Comparison of ENCODE assay signal across 24 cellular contexts in the genomic region with DNA sequence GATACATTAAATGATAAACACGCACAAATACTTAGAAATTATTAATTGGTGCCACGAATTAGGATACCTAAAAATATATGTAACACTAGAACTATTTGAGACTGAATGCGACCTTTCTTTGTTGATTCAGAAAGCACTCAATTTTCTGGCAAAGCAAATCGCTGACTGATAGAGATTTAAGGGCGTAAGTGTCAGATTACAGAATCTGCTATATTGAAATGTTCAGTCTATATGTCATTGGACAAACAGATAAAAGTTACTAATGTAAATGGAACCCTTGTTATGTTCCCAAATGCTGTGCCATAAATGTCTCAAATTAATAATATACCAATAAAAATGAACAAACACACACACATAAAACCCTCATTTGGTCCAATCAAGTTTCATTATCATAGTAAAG.
DNase-seq lines count a peak whose midpoint lies in the region; ATAC-seq, FAIRE-seq and TF ChIP-seq lines count a peak whose summit lies in the region.
"Had no signal": no experiment of that assay in that cellular context is flagged by ENCODE, and none has a peak within 500 bp of the region (broad histone marks: within the 10 kb centered on the region; RNA-seq: fewer than 3 reads in every experiment).

No MANE protein-coding gene starts in this region.

- H3K27me3 ChIP-seq in astrocyte (ENCODE audit: insufficient read depth, low read length) (no peaks in the 10 kb centered on the region), H7 (ENCODE audit: control insufficient read depth, insufficient read depth, low read length) (no peaks in the 10 kb centered on the region)
- H3K27me3 ChIP-seq: neural progenitor cell, thyroid gland had no signal

- H4K20me1 ChIP-seq in astrocyte (ENCODE audit: insufficient read depth, low read length) = no peaks in the 10 kb centered on the region

- no peak overlapping the region for H3K9ac ChIP-seq in astrocyte (ENCODE audit: low read length)
- H3K9ac ChIP-seq: KMS-11, neural progenitor cell had no signal

- H3K4me3 Mint-ChIP-seq in astrocyte (ENCODE audit: unreplicated experiment) (no peak overlapping the region), osteocyte (ENCODE audit: unreplicated experiment) (no peak overlapping the region)
- H3K4me3 Mint-ChIP-seq: activated CD4-positive, alpha-beta T cell treated with anti-CD3 and anti-CD28 coated beads, Interleukin-2, amount 10 ng/mL, durations not matched to agents 7 days and 5 days; neural progenitor cell; stimulated activated effector memory CD8-positive, alpha-beta T cell treated with anti-CD3 and anti-CD28 coated beads, Interleukin-12 subunit alpha, Interleukin-12 subunit beta, amount 100 ng/mL, for 72 hours had no signal

- no peak overlapping the region for H2AFZ ChIP-seq in astrocyte (ENCODE audit: low read depth, low read length)
- H2AFZ ChIP-seq: neural progenitor cell had no signal

- no peak for TF ChIP-seq CTCF in HEK293 (tag by site-specific recombination; IDR thresholded peaks at IDR 0.05)
- TF ChIP-seq CTCF in astrocyte (IDR thresholded peaks at IDR 0.05; ENCODE audit: insufficient read depth, low read depth, low read length) = no peak
- no peak for TF ChIP-seq CTCF in osteocyte (IDR thresholded peaks at IDR 0.05)

- H3K4me1 ChIP-seq in HEK293 (ENCODE audit: control insufficient read depth, insufficient read depth, low read length) (peaks cover 26% of the 10 kb centered on the region), astrocyte (ENCODE audit: insufficient read depth, low read length) (peaks cover 18% of the 10 kb centered on the region)

- no peak overlapping the region for H3K4me3 ChIP-seq in HEK293 (ENCODE audit: low read depth, low read length)
- no peak overlapping the region for H3K4me3 ChIP-seq in astrocyte (ENCODE audit: insufficient read depth, low read depth, low read length)
- H3K4me3 ChIP-seq in H7 (ENCODE audit: insufficient read depth, low read depth, low read length) = no peak overlapping the region
- H3K4me3 ChIP-seq: neural progenitor cell, thyroid gland had no signal

- H3K9me3 Mint-ChIP-seq in astrocyte (ENCODE audit: unreplicated experiment) (no peaks in the 10 kb centered on the region), osteocyte (ENCODE audit: unreplicated experiment) (no peaks in the 10 kb centered on the region)
- H3K9me3 Mint-ChIP-seq: neural progenitor cell had no signal

- CTCF ChIA-PET in HEK293 (lab: Yijun Ruan, JAX) = no interaction called here

- peaks cover 3% of the 10 kb centered on the region for H3K36me3 Mint-ChIP-seq in astrocyte (ENCODE audit: low read depth, unreplicated experiment)
- peaks cover 15% of the 10 kb centered on the region for H3K36me3 Mint-ChIP-seq in osteocyte (ENCODE audit: unreplicated experiment)
- H3K36me3 Mint-ChIP-seq: stimulated activated effector memory CD8-positive, alpha-beta T cell treated with anti-CD3 and anti-CD28 coated beads, Interleukin-12 subunit alpha, Interleukin-12 subunit beta, amount 100 ng/mL, for 72 hours had no signal

- FAIRE-seq in astrocyte (lab: Jason Lieb, UNC) = no peak
- FAIRE-seq: GM18507 had no signal

- H3K27me3 Mint-ChIP-seq in astrocyte (ENCODE audit: low read depth, unreplicated experiment) = no peaks in the 10 kb centered on the region
- H3K27me3 Mint-ChIP-seq in osteocyte (ENCODE audit: unreplicated experiment) = no peaks in the 10 kb centered on the region
- H3K27me3 Mint-ChIP-seq: activated CD4-positive, alpha-beta T cell treated with anti-CD3 and anti-CD28 coated beads, Interleukin-2, amount 10 ng/mL, durations not matched to agents 7 days and 5 days had no signal

- ATAC-seq in HG02852 (IDR thresholded peaks at IDR 0.05; ENCODE audit: unreplicated experiment) = no peak
- ATAC-seq: left ventricle myocardium superior; stimulated activated effector memory CD8-positive, alpha-beta T cell treated with anti-CD3 and anti-CD28 coated beads, Interleukin-12 subunit alpha, Interleukin-12 subunit beta, amount 100 ng/mL, for 72 hours had no signal

- POLR2A ChIA-PET in HEK293 (lab: Yijun Ruan, JAX) = no interaction called here

- peak; percentile 41 for DNase-seq in NCI-H146 (lab: John Stamatoyannopoulos, UW)
- peak; percentile 15 for DNase-seq in astrocyte (ENCODE audit: low read depth)
- no peak for DNase-seq in osteocyte (ENCODE audit: extremely low spot score, unreplicated experiment)
- no peak for DNase-seq in HCEC 1CT
- no peak for DNase-seq in H7
- DNase-seq: activated CD4-positive, alpha-beta T cell treated with anti-CD3 and anti-CD28 coated beads, Interleukin-2, amount 10 ng/mL, durations not matched to agents 7 days and 5 days; activated CD8-positive, alpha-beta memory T cell treated with anti-CD3 and anti-CD28 coated beads, Interleukin-2, amount 50 U/mL, for 48 hours; activated effector memory CD4-positive, alpha-beta T cell treated with Interleukin-2 at 50 U/mL for 16 hours; cerebellar nuclear complex; COR-L47; effector memory CD4-positive, alpha-beta T cell; EL; head of caudate nucleus; left ventricle myocardium superior; NCI-H1048; NCI-H226; T-helper 1 cell; thyroid gland had no signal

- H3K36me3 ChIP-seq in HEK293 (ENCODE audit: control insufficient read depth in 2 of 2, insufficient read depth in 1 of 2, low read length in 2 of 2) = peaks cover 0 to 22% of the 10 kb centered on the region in 2 experiments; a peak in 1 of 3 replicates
- H3K36me3 ChIP-seq in astrocyte (ENCODE audit: insufficient read depth, low read length) = peaks cover 14% of the 10 kb centered on the region
- H3K36me3 ChIP-seq in H7 (replicated peaks; ENCODE audit: control insufficient read depth, insufficient read depth, low read length) = no peaks in the 10 kb centered on the region; the same call in none of the 2 replicates
- H3K36me3 ChIP-seq: thyroid gland had no signal

- H3K4me1 Mint-ChIP-seq in astrocyte (ENCODE audit: low read depth, unreplicated experiment) = peaks cover 51% of the 10 kb centered on the region
- H3K4me1 Mint-ChIP-seq in osteocyte (ENCODE audit: unreplicated experiment) = peaks cover 46% of the 10 kb centered on the region
- H3K4me1 Mint-ChIP-seq: activated CD4-positive, alpha-beta T cell treated with anti-CD3 and anti-CD28 coated beads, Interleukin-2, amount 10 ng/mL, durations not matched to agents 7 days and 5 days; stimulated activated effector memory CD8-positive, alpha-beta T cell treated with anti-CD3 and anti-CD28 coated beads, Interleukin-12 subunit alpha, Interleukin-12 subunit beta, amount 100 ng/mL, for 72 hours had no signal

- H3K4me2 ChIP-seq in astrocyte (ENCODE audit: low read length) = no peak overlapping the region
- H3K4me2 ChIP-seq: KMS-11, neural progenitor cell had no signal

- H3K9me3 ChIP-seq in HEK293 (ENCODE audit: control insufficient read depth, insufficient read depth, low read depth, low read length) (no peaks in the 10 kb centered on the region), astrocyte (ENCODE audit: insufficient read depth, low read depth, low read length) (no peaks in the 10 kb centered on the region)
- H3K9me3 ChIP-seq: thyroid gland had no signal

- H3K27ac Mint-ChIP-seq in astrocyte (ENCODE audit: unreplicated experiment) (peak overlapping the region; percentile 69), osteocyte (ENCODE audit: unreplicated experiment) (peak overlapping the region; percentile 54)
- H3K27ac Mint-ChIP-seq: activated CD4-positive, alpha-beta T cell treated with anti-CD3 and anti-CD28 coated beads, Interleukin-2, amount 10 ng/mL, durations not matched to agents 7 days and 5 days; neural progenitor cell; stimulated activated effector memory CD8-positive, alpha-beta T cell treated with anti-CD3 and anti-CD28 coated beads, Interleukin-12 subunit alpha, Interleukin-12 subunit beta, amount 100 ng/mL, for 72 hours had no signal

- no peaks in the 10 kb centered on the region for H3K79me2 ChIP-seq in astrocyte (ENCODE audit: insufficient read depth, low read length)

- H3K27ac ChIP-seq in HEK293 (ENCODE audit: extremely low read depth, low read depth, low read length) (no peak overlapping the region), astrocyte (ENCODE audit: low read depth, low read length) (no peak overlapping the region)
- H3K27ac ChIP-seq: KMS-11, neural progenitor cell, thyroid gland had no signal

TF ChIP-seq in HEK293, 187 proteins besides CTCF, POLR2A, EP300 and RAD21:
- no peak for TF ChIP-seq SP3 (tag by site-specific recombination; IDR thresholded peaks at IDR 0.05)
- TF ChIP-seq, protein P1, sequence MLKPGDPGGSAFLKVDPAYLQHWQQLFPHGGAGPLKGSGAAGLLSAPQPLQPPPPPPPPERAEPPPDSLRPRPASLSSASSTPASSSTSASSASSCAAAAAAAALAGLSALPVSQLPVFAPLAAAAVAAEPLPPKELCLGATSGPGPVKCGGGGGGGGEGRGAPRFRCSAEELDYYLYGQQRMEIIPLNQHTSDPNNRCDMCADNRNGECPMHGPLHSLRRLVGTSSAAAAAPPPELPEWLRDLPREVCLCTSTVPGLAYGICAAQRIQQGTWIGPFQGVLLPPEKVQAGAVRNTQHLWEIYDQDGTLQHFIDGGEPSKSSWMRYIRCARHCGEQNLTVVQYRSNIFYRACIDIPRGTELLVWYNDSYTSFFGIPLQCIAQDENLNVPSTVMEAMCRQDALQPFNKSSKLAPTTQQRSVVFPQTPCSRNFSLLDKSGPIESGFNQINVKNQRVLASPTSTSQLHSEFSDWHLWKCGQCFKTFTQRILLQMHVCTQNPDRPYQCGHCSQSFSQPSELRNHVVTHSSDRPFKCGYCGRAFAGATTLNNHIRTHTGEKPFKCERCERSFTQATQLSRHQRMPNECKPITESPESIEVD (tag by site-specific recombination; IDR thresholded peaks at IDR 0.05) = 0 out of 2 replicates have a peak, but pooled peaks have one; percentile 8

Comparison
In these comparisons a context has a peak if more than half of its experiments do, and no peak if none do; other contexts are left out.
1. DNase-seq: peak in NCI-H146 (single experiment) and astrocyte (single experiment); none in osteocyte (single experiment), HCEC 1CT (single experiment) and H7 (single experiment).